23 cellular contexts compared by ENCODE assay signal in genomic region chr14:54362089-54362504, GRCh38.
"Had no signal": no experiment of that assay in that cellular context is flagged by ENCODE, and none has a peak within 500 bp of the region (broad histone marks: within the 10 kb centered on the region; RNA-seq: fewer than 3 reads in every experiment).

No MANE protein-coding gene starts in this region.

- H3K27me3 ChIP-seq: brain microvascular endothelial cell, gastrocnemius medialis, right atrium auricular region, tibial nerve had no signal

- H3K27ac ChIP-seq: brain microvascular endothelial cell, coronary artery, gastrocnemius medialis, prostate gland, right atrium auricular region, skin epidermis, tibial nerve had no signal

- H3K9me3 Mint-ChIP-seq: activated naive CD4-positive, alpha-beta T cell treated with anti-CD3 and anti-CD28 coated beads, Interleukin-2, amount 10 ng/mL, durations not matched to agents 7 days and 5 days; activated naive CD8-positive, alpha-beta T cell treated with anti-CD3 and anti-CD28 coated beads, Interleukin-2, amount 50 U/mL, for 24 hours; central memory CD8-positive, alpha-beta T cell; stimulated activated naive CD8-positive, alpha-beta T cell treated with anti-CD3 and anti-CD28 coated beads, Interleukin-15, Interleukin-2, amounts not matched to agents 100 ng/mL and 50 ng/mL, for 24 hours; T-cell had no signal

- ATAC-seq: activated naive CD8-positive, alpha-beta T cell treated with anti-CD3 and anti-CD28 coated beads, Interleukin-2, amount 50 U/mL, for 24 hours; esophagus mucosa; gastrocnemius medialis; left lobe of liver; T-cell had no signal

- H3K36me3 ChIP-seq: brain microvascular endothelial cell, gastrocnemius medialis, prostate gland, right atrium auricular region, tibial nerve had no signal

- H3K9me3 ChIP-seq: gastrocnemius medialis, prostate gland, right atrium auricular region had no signal

- H3K4me3 Mint-ChIP-seq: activated naive CD4-positive, alpha-beta T cell treated with anti-CD3 and anti-CD28 coated beads, Interleukin-2, amount 10 ng/mL, durations not matched to agents 7 days and 5 days; activated naive CD8-positive, alpha-beta T cell treated with anti-CD3 and anti-CD28 coated beads, Interleukin-2, amount 50 U/mL, for 24 hours; central memory CD8-positive, alpha-beta T cell; stimulated activated naive CD8-positive, alpha-beta T cell treated with anti-CD3 and anti-CD28 coated beads, Interleukin-15, Interleukin-2, amounts not matched to agents 100 ng/mL and 50 ng/mL, for 24 hours; T-cell had no signal

- DNase-seq: activated CD4-positive, CD25-positive, alpha-beta regulatory T cell treated with anti-CD3 and anti-CD28 coated beads, Interleukin-2, amount 50 U/mL, for 72 hours; activated CD8-positive, alpha-beta memory T cell treated with anti-CD3 and anti-CD28 coated beads for 24 hours; activated CD8-positive, alpha-beta memory T cell treated with anti-CD3 and anti-CD28 coated beads, Interleukin-2, amount 50 U/mL, for 48 hours; activated effector memory CD4-positive, alpha-beta T cell treated with Interleukin-2 at 50 U/mL for 16 hours; activated naive CD4-positive, alpha-beta T cell treated with anti-CD3 and anti-CD28 coated beads, Interleukin-2, amount 10 ng/mL, durations not matched to agents 7 days and 5 days; activated naive CD8-positive, alpha-beta T cell treated with anti-CD3 and anti-CD28 coated beads, Interleukin-2, amount 50 U/mL, for 24 hours; activated T-cell treated with anti-CD3 and anti-CD28 coated beads, Interleukin-2, amount 50 U/mL, for 48 hours; aorta; brain microvascular endothelial cell; gastrocnemius medialis; head of caudate nucleus; kidney; T-cell had no signal

- H3K4me1 Mint-ChIP-seq: activated naive CD4-positive, alpha-beta T cell treated with anti-CD3 and anti-CD28 coated beads, Interleukin-2, amount 10 ng/mL, durations not matched to agents 7 days and 5 days; activated naive CD8-positive, alpha-beta T cell treated with anti-CD3 and anti-CD28 coated beads, Interleukin-2, amount 50 U/mL, for 24 hours; central memory CD8-positive, alpha-beta T cell; T-cell had no signal

- H3K36me3 Mint-ChIP-seq: activated naive CD4-positive, alpha-beta T cell treated with anti-CD3 and anti-CD28 coated beads, Interleukin-2, amount 10 ng/mL, durations not matched to agents 7 days and 5 days; T-cell had no signal

- H3K4me3 ChIP-seq: coronary artery, gastrocnemius medialis, lung, prostate gland, right atrium auricular region, skin epidermis, tibial nerve had no signal

- H3K4me1 ChIP-seq: prostate gland had no signal

- FAIRE-seq: kidney had no signal

- H3K27ac Mint-ChIP-seq: activated naive CD4-positive, alpha-beta T cell treated with anti-CD3 and anti-CD28 coated beads, Interleukin-2, amount 10 ng/mL, durations not matched to agents 7 days and 5 days; activated naive CD8-positive, alpha-beta T cell treated with anti-CD3 and anti-CD28 coated beads, Interleukin-2, amount 50 U/mL, for 24 hours; stimulated activated naive CD8-positive, alpha-beta T cell treated with anti-CD3 and anti-CD28 coated beads, Interleukin-15, Interleukin-2, amounts not matched to agents 100 ng/mL and 50 ng/mL, for 24 hours; T-cell had no signal
